34 cellular contexts compared by ENCODE assay signal in the genomic region with DNA sequence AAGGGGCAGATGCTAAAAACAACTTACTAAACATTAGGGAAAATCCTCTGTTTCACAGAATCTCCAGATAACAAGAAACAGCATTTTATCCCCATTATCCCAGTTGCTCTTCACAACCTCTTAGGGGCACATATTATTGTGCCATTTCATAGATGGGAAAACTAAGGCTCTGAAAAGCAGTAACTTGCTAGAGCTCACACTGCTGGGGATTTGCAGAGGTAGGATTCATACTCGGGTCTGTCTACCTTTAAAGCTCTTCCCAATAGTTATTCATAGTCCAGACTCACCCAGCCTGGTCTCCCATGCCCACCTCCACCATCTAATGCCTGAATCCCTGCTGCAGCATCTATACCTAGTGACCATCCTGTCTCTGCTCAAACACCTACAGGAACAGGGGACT.
"Had no signal": no experiment of that assay in that cellular context is flagged by ENCODE, and none has a peak within 500 bp of the region (broad histone marks: within the 10 kb centered on the region; RNA-seq: fewer than 3 reads in every experiment).

No MANE protein-coding gene starts in this region.

- H3K27ac ChIP-seq: adrenal gland, ascending aorta, body of pancreas, brain microvascular endothelial cell, breast epithelium, cardiac muscle cell had no signal

- ATAC-seq: activated naive CD4-positive, alpha-beta T cell treated with anti-CD3 and anti-CD28 coated beads, Interleukin-2, amount 50 U/mL, for 72 hours; activated naive CD8-positive, alpha-beta T cell treated with anti-CD3 and anti-CD28 coated beads, Interleukin-2, amount 50 U/mL, for 24 hours; activated T-cell treated with anti-CD3 and anti-CD28 coated beads, Interleukin-2, amount 50 U/mL, for 4 hours; activated T-cell treated with anti-CD3 and anti-CD28 coated beads, Interleukin-2, amount 50 U/mL, for 72 hours; activated T-helper 17 cell treated with anti-CD3 and anti-CD28 coated beads, Interleukin-2, amount 50 U/mL, for 72 hours; body of pancreas had no signal

- FAIRE-seq: astrocyte, bronchial epithelial cell had no signal

- DNase-seq: activated effector memory CD4-positive, alpha-beta T cell treated with anti-CD3 and anti-CD28 coated beads, Interleukin-2, amount 50 U/mL, for 16 hours; activated effector memory CD4-positive, alpha-beta T cell treated with Interleukin-2 at 50 U/mL for 16 hours; activated gamma-delta T cell; activated gamma-delta T cell treated with Interleukin-2 at 50 U/mL for 16 hours; activated naive CD4-positive, alpha-beta T cell; activated naive CD4-positive, alpha-beta T cell treated with anti-CD3 and anti-CD28 coated beads for 36 hours; activated naive CD4-positive, alpha-beta T cell treated with anti-CD3 and anti-CD28 coated beads, Interleukin-2, amount 10 ng/mL, durations not matched to agents 7 days and 5 days; activated naive CD4-positive, alpha-beta T cell treated with anti-CD3 and anti-CD28 coated beads, Interleukin-2, amount 50 U/mL, for 16 hours; activated naive CD4-positive, alpha-beta T cell treated with Interleukin-2 at 50 U/mL for 16 hours; activated naive CD8-positive, alpha-beta T cell treated with anti-CD3 and anti-CD28 coated beads for 36 hours; activated naive CD8-positive, alpha-beta T cell treated with anti-CD3 and anti-CD28 coated beads, Interleukin-2, amount 10 ng/mL, durations not matched to agents 7 days and 5 days; activated naive CD8-positive, alpha-beta T cell treated with anti-CD3 and anti-CD28 coated beads, Interleukin-2, amount 50 U/mL, for 24 hours; activated T-cell treated with anti-CD3 and anti-CD28 coated beads, Interleukin-2, amount 50 U/mL, for 1 hour; activated T-cell treated with anti-CD3 and anti-CD28 coated beads, Interleukin-2, amount 50 U/mL, for 24 hours; activated T-cell treated with anti-CD3 and anti-CD28 coated beads, Interleukin-2, amount 50 U/mL, for 4 hours; activated T-cell treated with anti-CD3 and anti-CD28 coated beads, Interleukin-2, amount 50 U/mL, for 48 hours; activated T-cell treated with anti-CD3 and anti-CD28 coated beads, Interleukin-2, amount 50 U/mL, for 72 hours; adrenal gland; amniotic stem cell; amygdala; anterior cingulate cortex; aorta; body of pancreas; brain microvascular endothelial cell; caudate nucleus; central memory CD4-positive, alpha-beta T cell; cerebellar nuclear complex had no signal

- H3K4me3 ChIP-seq: adrenal gland, ascending aorta, body of pancreas, breast epithelium, cardiac muscle cell had no signal

- H3K27me3 ChIP-seq: ascending aorta, body of pancreas, breast epithelium, cardiac muscle cell had no signal

- H3K4me1 ChIP-seq: adrenal gland, ascending aorta, body of pancreas, breast epithelium had no signal

- H3K36me3 ChIP-seq: adrenal gland, ascending aorta, brain microvascular endothelial cell, breast epithelium, cardiac muscle cell had no signal
